Comparison of ENCODE assay signal across 8 cellular contexts in genomic region chr3:168620854-168621253, GRCh38.
DNase-seq lines count a peak whose midpoint lies in the region; ATAC-seq and TF ChIP-seq lines count a peak whose summit lies in the region.

No MANE protein-coding gene starts in this region.

- peaks cover 0 to 6% of the 10 kb centered on the region in 2 donors for H3K4me1 Mint-ChIP-seq in stimulated activated naive B cell treated with anti-CD40 and anti-IgM and Interleukin-4, amounts not matched to agents 10 μg/mL and 1 μg/mL and 100 μg/mL, for 72 hours
- no peaks in the 10 kb centered on the region for H3K4me1 Mint-ChIP-seq in activated T-cell treated with anti-CD3 and anti-CD28 coated beads, Interleukin-2, amount 50 U/mL, for 72 hours (ENCODE audit: low read depth)

- no peak overlapping the region for H2AK5ac ChIP-seq in trophoblast cell (ENCODE audit: low read length)

- H3K79me2 ChIP-seq in trophoblast cell (ENCODE audit: control insufficient read depth, insufficient read depth, low read length, poor library complexity): no peaks in the 10 kb centered on the region

- no peaks in the 10 kb centered on the region for H3K9me3 ChIP-seq in trophoblast cell (ENCODE audit: insufficient read depth, low read depth, low read length)

- H3K4me1 ChIP-seq in trophoblast cell (ENCODE audit: control insufficient read depth in 1 of 2, insufficient read depth in 2 of 2, low read length in 2 of 2): no peaks in the 10 kb centered on the region

- H3K36me3 Mint-ChIP-seq in stimulated activated naive B cell treated with anti-CD40 and anti-IgM and Interleukin-4, amounts not matched to agents 10 μg/mL and 1 μg/mL and 100 μg/mL, for 72 hours: no peaks in the 10 kb centered on the region
- H3K36me3 Mint-ChIP-seq in activated T-cell treated with anti-CD3 and anti-CD28 coated beads, Interleukin-2, amount 50 U/mL, for 72 hours (ENCODE audit: insufficient read depth in 2 of 2): no peaks in the 10 kb centered on the region

- ATAC-seq in HG02870 (IDR thresholded peaks at IDR 0.05; ENCODE audit: unreplicated experiment): peak; percentile 50
- no peak for ATAC-seq in stimulated activated naive B cell treated with anti-CD40 and anti-IgM and Interleukin-4, amounts not matched to agents 10 μg/mL and 1 μg/mL and 100 μg/mL, for 72 hours (replicated peaks)
- ATAC-seq in activated T-cell treated with anti-CD3 and anti-CD28 coated beads, Interleukin-2, amount 50 U/mL, for 72 hours (replicated peaks in 1 of 2): no peak

- no peak overlapping the region for H2BK12ac ChIP-seq in trophoblast cell (ENCODE audit: low read length)

- no peak overlapping the region for H2BK120ac ChIP-seq in trophoblast cell (ENCODE audit: insufficient read depth, low read length, poor library complexity)

- peak; percentile 56 for TF ChIP-seq CTCF in GM12865 (IDR thresholded peaks at IDR 0.05; ENCODE audit: insufficient read depth, low read depth, low read length, missing control alignments)
- TF ChIP-seq CTCF in epithelial cell of esophagus (IDR thresholded peaks at IDR 0.05; ENCODE audit: insufficient read depth, low read depth, low read length, missing control alignments): peak; percentile 44

- H3K4me3 Mint-ChIP-seq in stimulated activated naive B cell treated with anti-CD40 and anti-IgM and Interleukin-4, amounts not matched to agents 10 μg/mL and 1 μg/mL and 100 μg/mL, for 72 hours: no peak overlapping the region
- no peak overlapping the region for H3K4me3 Mint-ChIP-seq in activated T-cell treated with anti-CD3 and anti-CD28 coated beads, Interleukin-2, amount 50 U/mL, for 72 hours

- H3K27me3 Mint-ChIP-seq in stimulated activated naive B cell treated with anti-CD40 and anti-IgM and Interleukin-4, amounts not matched to agents 10 μg/mL and 1 μg/mL and 100 μg/mL, for 72 hours: no peaks in the 10 kb centered on the region
- no peaks in the 10 kb centered on the region for H3K27me3 Mint-ChIP-seq in activated T-cell treated with anti-CD3 and anti-CD28 coated beads, Interleukin-2, amount 50 U/mL, for 72 hours (ENCODE audit: low read depth)

- no peak overlapping the region for H3K4ac ChIP-seq in trophoblast cell (ENCODE audit: low read depth, low read length)

- H3K27ac ChIP-seq in trophoblast cell (ENCODE audit: low read depth, low read length): no peak overlapping the region

- no peak overlapping the region for H4K12ac ChIP-seq in trophoblast cell (ENCODE audit: low read depth, low read length)

- no peaks in the 10 kb centered on the region for H3K36me3 ChIP-seq in trophoblast cell (ENCODE audit: control insufficient read depth in 1 of 2, insufficient read depth in 2 of 2, low read length in 2 of 2)

- no peak overlapping the region for H2AFZ ChIP-seq in trophoblast cell (ENCODE audit: insufficient read depth, low read length, poor library complexity)

- no peak overlapping the region for H3K4me2 ChIP-seq in trophoblast cell (ENCODE audit: low read length)

- H3K27me3 ChIP-seq in trophoblast cell (ENCODE audit: insufficient read depth, low read length): no peaks in the 10 kb centered on the region

- H2BK5ac ChIP-seq in trophoblast cell (ENCODE audit: low read depth, low read length, poor library complexity): no peak overlapping the region

- no peak overlapping the region for H3K27ac Mint-ChIP-seq in stimulated activated naive B cell treated with anti-CD40 and anti-IgM and Interleukin-4, amounts not matched to agents 10 μg/mL and 1 μg/mL and 100 μg/mL, for 72 hours
- H3K27ac Mint-ChIP-seq in activated T-cell treated with anti-CD3 and anti-CD28 coated beads, Interleukin-2, amount 50 U/mL, for 72 hours: no peak overlapping the region

- H3K23ac ChIP-seq in trophoblast cell (ENCODE audit: low read length): no peak overlapping the region

- no CpG with 5 or more reads among the region's 5 CpGs for WGBS in trophoblast cell (ENCODE audit: extremely low coverage, insufficient coverage, insufficient read length)

- H3K4me3 ChIP-seq in GM12865 (ENCODE audit: low read depth, low read length) (no peak overlapping the region), epithelial cell of esophagus (ENCODE audit: low read length) (no peak overlapping the region), trophoblast cell (ENCODE audit: low read depth, low read length) (no peak overlapping the region)

- no peaks in the 10 kb centered on the region for H3K9me3 Mint-ChIP-seq in stimulated activated naive B cell treated with anti-CD40 and anti-IgM and Interleukin-4, amounts not matched to agents 10 μg/mL and 1 μg/mL and 100 μg/mL, for 72 hours
- peaks cover 0 to 2% of the 10 kb centered on the region in 2 donors for H3K9me3 Mint-ChIP-seq in activated T-cell treated with anti-CD3 and anti-CD28 coated beads, Interleukin-2, amount 50 U/mL, for 72 hours

- no peak overlapping the region for H3K14ac ChIP-seq in trophoblast cell (ENCODE audit: low read length)

- H3K9ac ChIP-seq in trophoblast cell (ENCODE audit: low read length): no peak overlapping the region

- H4K8ac ChIP-seq in trophoblast cell (ENCODE audit: low read depth, low read length): no peak overlapping the region

- H3K79me1 ChIP-seq in trophoblast cell (ENCODE audit: low read length): no peaks in the 10 kb centered on the region

- no peak overlapping the region for H3K18ac ChIP-seq in trophoblast cell (ENCODE audit: low read length)

- H4K91ac ChIP-seq in trophoblast cell (ENCODE audit: low read depth, low read length): no peak overlapping the region

- DNase-seq in GM12865 (ENCODE audit: low read depth): peak; percentile 51
- peak; percentile 20 for DNase-seq in NCI-H460 (ENCODE audit: extremely low read depth, low read depth)
- peak; percentile 23 for DNase-seq in epithelial cell of esophagus (ENCODE audit: low read depth)
- DNase-seq in trophoblast cell: peak; percentile 1 to 52
- no peak for DNase-seq in NCI-H2196 (lab: John Stamatoyannopoulos, UW; ENCODE audit: unreplicated experiment)
- DNase-seq in stimulated activated naive B cell treated with anti-CD40 and anti-IgM and Interleukin-4, amounts not matched to agents 10 μg/mL and 1 μg/mL and 100 μg/mL, for 72 hours: no peak
- no peak for DNase-seq in activated T-cell treated with anti-CD3 and anti-CD28 coated beads, Interleukin-2, amount 50 U/mL, for 72 hours

Comparison
In these comparisons a context has a peak if more than half of its experiments do, and no peak if none do; other contexts are left out.
1. DNase-seq: peak in GM12865 (single experiment), NCI-H460 (single experiment), epithelial cell of esophagus (single experiment) and trophoblast cell (2 of 2); none in NCI-H2196 (single experiment), stimulated activated naive B cell treated with anti-CD40 and anti-IgM and Interleukin-4, amounts not matched to agents 10 μg/mL and 1 μg/mL and 100 μg/mL, for 72 hours (single experiment) and activated T-cell treated with anti-CD3 and anti-CD28 coated beads, Interleukin-2, amount 50 U/mL, for 72 hours (0 of 2).